In the genomic region with DNA sequence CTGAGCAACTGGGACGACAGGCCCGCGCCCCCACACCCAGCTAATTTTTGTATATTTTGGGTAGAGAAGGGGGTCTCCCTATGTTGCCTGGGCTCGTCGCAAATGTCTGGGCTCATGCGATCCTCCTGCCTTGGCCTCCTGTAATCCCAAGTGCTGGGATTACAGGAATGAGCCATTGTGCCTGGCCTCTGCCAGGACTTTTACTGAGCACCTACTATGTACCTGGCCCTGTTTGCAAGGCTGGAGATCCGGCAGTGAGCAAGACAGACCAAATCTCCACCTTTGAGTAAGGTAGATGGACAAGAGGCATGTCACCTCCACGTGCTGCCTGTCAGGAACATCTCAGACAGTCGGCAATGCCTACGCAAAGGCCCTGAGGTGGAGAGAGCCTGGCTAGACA, we compare ENCODE assay signal across 16 cellular contexts. TPM values are rescaled to one million over a fixed set of nuclear protein-coding genes. Genes with fewer than 3 reads are reported as not detected.
DNase-seq lines count a peak whose midpoint lies in the region; ATAC-seq and TF ChIP-seq lines count a peak whose summit lies in the region.
"Had no signal": no experiment of that assay in that cellular context is flagged by ENCODE, and none has a peak within 500 bp of the region (broad histone marks: within the 10 kb centered on the region; RNA-seq: fewer than 3 reads in every experiment).

No MANE protein-coding gene starts in this region.

- no peak overlapping the region for H2AFZ ChIP-seq in GM23338

- no peaks in the 10 kb centered on the region for H3K9me3 ChIP-seq in HEK293 (ENCODE audit: control insufficient read depth, insufficient read depth, low read depth, low read length)
- H3K9me3 ChIP-seq: A549, HAP-1 had no signal

- peaks cover 7% of the 10 kb centered on the region for H3K4me1 Mint-ChIP-seq in activated T-cell treated with anti-CD3 and anti-CD28 coated beads, Interleukin-2, amount 50 U/mL, for 24 hours (ENCODE audit: low read depth)
- no peaks in the 10 kb centered on the region for H3K4me1 Mint-ChIP-seq in endothelial cell (ENCODE audit: unreplicated experiment)
- no peaks in the 10 kb centered on the region for H3K4me1 Mint-ChIP-seq in GM23338

- H3K79me2 ChIP-seq in GM23338 (replicated peaks; ENCODE audit: insufficient read depth), result no peaks in the 10 kb centered on the region; the same call in 1 of the 2 replicates

- H3K4me2 ChIP-seq in GM23338, result no peak overlapping the region
- H3K4me2 ChIP-seq: A549 had no signal

- H3K4me3 ChIP-seq in HEK293 (ENCODE audit: low read depth, low read length), result no peak overlapping the region
- no peak overlapping the region for H3K4me3 ChIP-seq in GM23338
- H3K4me3 ChIP-seq: A549, HAP-1 had no signal

- H3K9me3 Mint-ChIP-seq in activated T-cell treated with anti-CD3 and anti-CD28 coated beads, Interleukin-2, amount 50 U/mL, for 24 hours, result no peaks in the 10 kb centered on the region
- no peaks in the 10 kb centered on the region for H3K9me3 Mint-ChIP-seq in endothelial cell (ENCODE audit: unreplicated experiment)
- no peaks in the 10 kb centered on the region; the same call in 2 of the 3 replicates for H3K9me3 Mint-ChIP-seq in GM23338

- DNase-seq in activated T-cell treated with anti-CD3 and anti-CD28 coated beads, Interleukin-2, amount 50 U/mL, for 24 hours, result no peak
- DNase-seq in activated T-cell treated with anti-CD3 and anti-CD28 coated beads, Interleukin-2, amount 50 U/mL, for 48 hours, result no peak
- no peak for DNase-seq in endothelial cell (ENCODE audit: low spot score)
- no peak for DNase-seq in stimulated activated CD4-positive, alpha-beta T cell treated with anti-CD3 and anti-CD28 coated beads, Interleukin-2, amount 100 ng/mL, for 48 hours
- no peak for DNase-seq in GM23338 (ENCODE audit: low spot score)
- DNase-seq: AML-193; CD4-positive, alpha-beta memory T cell; DMS153; DMS79; GF-D8 had no signal

- no peak for ATAC-seq in GM23338
- no peak for ATAC-seq in SK-N-SH treated with all-trans-retinoic acid at 6 μM for 48 hours
- ATAC-seq: A549 had no signal

- POLR2A ChIA-PET in HEK293 (lab: Yijun Ruan, JAX), result no interaction called here

- H3K4me3 Mint-ChIP-seq in activated T-cell treated with anti-CD3 and anti-CD28 coated beads, Interleukin-2, amount 50 U/mL, for 24 hours, result no peak overlapping the region
- H3K4me3 Mint-ChIP-seq in endothelial cell (ENCODE audit: unreplicated experiment) (peak overlapping the region; percentile 66), GM23338 (no peak overlapping the region)

- CTCF ChIA-PET in HEK293 (lab: Yijun Ruan, JAX), result interaction anchor here (0.7 kb wide), 1 partner anchor 12 kb away, joined by 4 read pairs; no protein-coding TSS in a partner anchor

- peaks cover 84% of the 10 kb centered on the region for H3K36me3 Mint-ChIP-seq in activated T-cell treated with anti-CD3 and anti-CD28 coated beads, Interleukin-2, amount 50 U/mL, for 24 hours (ENCODE audit: low read depth)
- peaks cover 15% of the 10 kb centered on the region for H3K36me3 Mint-ChIP-seq in endothelial cell (ENCODE audit: low read depth, unreplicated experiment)
- peaks cover 75% of the 10 kb centered on the region for H3K36me3 Mint-ChIP-seq in GM23338 (ENCODE audit: low read depth)

- no peaks in the 10 kb centered on the region for H3K4me1 ChIP-seq in HEK293 (ENCODE audit: control insufficient read depth, insufficient read depth, low read length)
- H3K4me1 ChIP-seq in GM23338 (ENCODE audit: insufficient read depth), result no peaks in the 10 kb centered on the region
- H3K4me1 ChIP-seq: A549, HAP-1 had no signal

- peaks cover 11% of the 10 kb centered on the region; the same call in 1 of the 2 replicates for H3F3A ChIP-seq in GM23338 (replicated peaks; ENCODE audit: low read depth)

- H3K27ac ChIP-seq in HEK293 (ENCODE audit: extremely low read depth, low read depth, low read length) (no peak overlapping the region), GM23338 (ENCODE audit: low read depth) (no peak overlapping the region)
- H3K27ac ChIP-seq: 22Rv1, A549, C4-2B had no signal

- H4K20me1 ChIP-seq in GM23338 (replicated peaks; ENCODE audit: insufficient read depth), result no peaks in the 10 kb centered on the region; the same call in 1 of the 2 replicates

- no peaks in the 10 kb centered on the region for H3K27me3 Mint-ChIP-seq in activated T-cell treated with anti-CD3 and anti-CD28 coated beads, Interleukin-2, amount 50 U/mL, for 24 hours
- peaks cover 9% of the 10 kb centered on the region for H3K27me3 Mint-ChIP-seq in endothelial cell (ENCODE audit: unreplicated experiment)
- H3K27me3 Mint-ChIP-seq in GM23338 (ENCODE audit: insufficient read depth, low read depth, poor library complexity), result peaks cover 2% of the 10 kb centered on the region
- H3K27me3 Mint-ChIP-seq: CD4-positive, alpha-beta memory T cell had no signal

- H3K36me3 ChIP-seq in HEK293 (ENCODE audit: control insufficient read depth in 2 of 2, insufficient read depth in 1 of 2, low read length in 2 of 2), result peaks cover 23 to 79% of the 10 kb centered on the region in 2 experiments
- H3K36me3 ChIP-seq in GM23338 (ENCODE audit: insufficient read depth), result peaks cover 19% of the 10 kb centered on the region

- no peaks in the 10 kb centered on the region for H3K9me2 ChIP-seq in GM23338 (ENCODE audit: insufficient read depth)

- peak overlapping the region; percentile 57 for H3K27ac Mint-ChIP-seq in activated T-cell treated with anti-CD3 and anti-CD28 coated beads, Interleukin-2, amount 50 U/mL, for 24 hours
- peak overlapping the region; percentile 57 for H3K27ac Mint-ChIP-seq in endothelial cell (ENCODE audit: unreplicated experiment)
- no peak overlapping the region for H3K27ac Mint-ChIP-seq in GM23338

- no peaks in the 10 kb centered on the region for H3K27me3 ChIP-seq in GM23338 (ENCODE audit: insufficient read depth)

- TF ChIP-seq CTCF in HEK293 (tag by site-specific recombination; IDR thresholded peaks at IDR 0.05), result no peak
- no peak for TF ChIP-seq CTCF in endothelial cell (IDR thresholded peaks at IDR 0.05; ENCODE audit: unreplicated experiment)
- no peak for TF ChIP-seq CTCF in GM23338 (conservative IDR thresholded peaks at IDR 0.05; ENCODE audit: low read depth in 2 of 2)

TF ChIP-seq in HEK293, 187 proteins besides CTCF, POLR2A, EP300 and RAD21 (continues in another document):
- TF ChIP-seq ZNF16 (tag by site-specific recombination; IDR thresholded peaks at IDR 0.05; ENCODE audit: low read depth) (no peak), ZNF664 (tag by site-specific recombination; IDR thresholded peaks at IDR 0.05) (peak; percentile 92), ZNF623 (tag by site-specific recombination; IDR thresholded peaks at IDR 0.05) (peak; percentile 57), ZNF211 (tag by site-specific recombination; IDR thresholded peaks at IDR 0.05; ENCODE audit: low read depth) (no peak)

TF ChIP-seq in GM23338, 12 proteins besides CTCF, POLR2A, EP300 and RAD21 (continues in another document):
- TF ChIP-seq ZNF114 (CRISPR knock-in tag; IDR thresholded peaks at IDR 0.05), result no peak
- TF ChIP-seq ZNF331 (CRISPR knock-in tag; IDR thresholded peaks at IDR 0.05; ENCODE audit: low read depth), result no peak
- TF ChIP-seq EZH2 (IDR thresholded peaks at IDR 0.05; ENCODE audit: low read depth, unreplicated experiment), result no peak
- no peak for TF ChIP-seq STAT1 (IDR thresholded peaks at IDR 0.05; ENCODE audit: unreplicated experiment)
- no peak for TF ChIP-seq NANOG (IDR thresholded peaks at IDR 0.05; ENCODE audit: borderline replicate concordance)
- TF ChIP-seq, protein P1, sequence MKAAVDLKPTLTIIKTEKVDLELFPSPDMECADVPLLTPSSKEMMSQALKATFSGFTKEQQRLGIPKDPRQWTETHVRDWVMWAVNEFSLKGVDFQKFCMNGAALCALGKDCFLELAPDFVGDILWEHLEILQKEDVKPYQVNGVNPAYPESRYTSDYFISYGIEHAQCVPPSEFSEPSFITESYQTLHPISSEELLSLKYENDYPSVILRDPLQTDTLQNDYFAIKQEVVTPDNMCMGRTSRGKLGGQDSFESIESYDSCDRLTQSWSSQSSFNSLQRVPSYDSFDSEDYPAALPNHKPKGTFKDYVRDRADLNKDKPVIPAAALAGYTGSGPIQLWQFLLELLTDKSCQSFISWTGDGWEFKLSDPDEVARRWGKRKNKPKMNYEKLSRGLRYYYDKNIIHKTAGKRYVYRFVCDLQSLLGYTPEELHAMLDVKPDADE (IDR thresholded peaks at IDR 0.05), result no peak

TF ChIP-seq in SK-N-SH treated with all-trans-retinoic acid at 6 μM for 48 hours, 23 proteins besides CTCF, POLR2A, EP300 and RAD21 (continues in another document):
- TF ChIP-seq CSDC2 (CRISPR knock-in tag; IDR thresholded peaks at IDR 0.05) (no peak), ZNF70 (CRISPR knock-in tag; IDR thresholded peaks at IDR 0.05) (no peak), ISL1 (CRISPR knock-in tag; IDR thresholded peaks at IDR 0.05) (no peak), ZNF565 (CRISPR knock-in tag; conservative IDR thresholded peaks at IDR 0.05; ENCODE audit: low read depth) (no peak), TCF4 (CRISPR knock-in tag; IDR thresholded peaks at IDR 0.05; ENCODE audit: borderline replicate concordance) (no peak)
- TF ChIP-seq, protein P2, sequence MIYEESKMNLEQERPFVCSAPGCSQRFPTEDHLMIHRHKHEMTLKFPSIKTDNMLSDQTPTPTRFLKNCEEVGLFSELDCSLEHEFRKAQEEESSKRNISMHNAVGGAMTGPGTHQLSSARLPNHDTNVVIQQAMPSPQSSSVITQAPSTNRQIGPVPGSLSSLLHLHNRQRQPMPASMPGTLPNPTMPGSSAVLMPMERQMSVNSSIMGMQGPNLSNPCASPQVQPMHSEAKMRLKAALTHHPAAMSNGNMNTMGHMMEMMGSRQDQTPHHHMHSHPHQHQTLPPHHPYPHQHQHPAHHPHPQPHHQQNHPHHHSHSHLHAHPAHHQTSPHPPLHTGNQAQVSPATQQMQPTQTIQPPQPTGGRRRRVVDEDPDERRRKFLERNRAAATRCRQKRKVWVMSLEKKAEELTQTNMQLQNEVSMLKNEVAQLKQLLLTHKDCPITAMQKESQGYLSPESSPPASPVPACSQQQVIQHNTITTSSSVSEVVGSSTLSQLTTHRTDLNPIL (CRISPR knock-in tag; IDR thresholded peaks at IDR 0.05; ENCODE audit: low read depth), result no peak

RNA-seq across cellular contexts. Expression of a gene that starts 6.9 kb away (rescaled TPM):
- 229 TPM for total RNA-seq in endothelial cell (ENCODE audit: unreplicated experiment)
- total RNA-seq in GM23338 (2014; rRNA removed; shearing (Covaris generic)), result 291 and 367 TPM in 2 replicates
- polyA plus RNA-seq in GM23338 (2016; fragmentation: Nextera tagmentation; extraction: Ambion mirVana), result 158 and 164 TPM in 2 replicates

RNA-seq across cellular contexts. Expression of a gene that starts 14.6 kb away (rescaled TPM):
- total RNA-seq in endothelial cell (ENCODE audit: unreplicated experiment), result 11.0 TPM
- 16.2 and 20.1 TPM in 2 replicates for total RNA-seq in GM23338 (2014; rRNA removed; shearing (Covaris generic))
- 9.1 and 11.3 TPM in 2 replicates for polyA plus RNA-seq in GM23338 (2016; fragmentation: Nextera tagmentation; extraction: Ambion mirVana)

RNA-seq across cellular contexts. Expression of a gene that starts 21.2 kb away (rescaled TPM):
- total RNA-seq in endothelial cell (ENCODE audit: unreplicated experiment), result 105 TPM
- total RNA-seq in GM23338 (2014; rRNA removed; shearing (Covaris generic)), result 162 and 164 TPM in 2 replicates
- polyA plus RNA-seq in GM23338 (2016; fragmentation: Nextera tagmentation; extraction: Ambion mirVana), result 108 and 111 TPM in 2 replicates

RNA-seq across cellular contexts. Expression of a gene that starts 35.2 kb away (rescaled TPM):
- 1,465 TPM for total RNA-seq in endothelial cell (ENCODE audit: unreplicated experiment)
- total RNA-seq in GM23338 (2014; rRNA removed; shearing (Covaris generic)), result 627 and 649 TPM in 2 replicates
- polyA plus RNA-seq in GM23338 (2016; fragmentation: Nextera tagmentation; extraction: Ambion mirVana), result 1,301 and 1,361 TPM in 2 replicates

RNA-seq across cellular contexts. Expression of a gene that starts 52.1 kb away (rescaled TPM):
- 88.8 TPM for total RNA-seq in endothelial cell (ENCODE audit: unreplicated experiment)
- 121 and 124 TPM in 2 replicates for total RNA-seq in GM23338 (2014; rRNA removed; shearing (Covaris generic))
- polyA plus RNA-seq in GM23338 (2016; fragmentation: Nextera tagmentation; extraction: Ambion mirVana), result 135 and 138 TPM in 2 replicates
